Comparison of ENCODE assay signal across 1 cellular context in the genomic region with DNA sequence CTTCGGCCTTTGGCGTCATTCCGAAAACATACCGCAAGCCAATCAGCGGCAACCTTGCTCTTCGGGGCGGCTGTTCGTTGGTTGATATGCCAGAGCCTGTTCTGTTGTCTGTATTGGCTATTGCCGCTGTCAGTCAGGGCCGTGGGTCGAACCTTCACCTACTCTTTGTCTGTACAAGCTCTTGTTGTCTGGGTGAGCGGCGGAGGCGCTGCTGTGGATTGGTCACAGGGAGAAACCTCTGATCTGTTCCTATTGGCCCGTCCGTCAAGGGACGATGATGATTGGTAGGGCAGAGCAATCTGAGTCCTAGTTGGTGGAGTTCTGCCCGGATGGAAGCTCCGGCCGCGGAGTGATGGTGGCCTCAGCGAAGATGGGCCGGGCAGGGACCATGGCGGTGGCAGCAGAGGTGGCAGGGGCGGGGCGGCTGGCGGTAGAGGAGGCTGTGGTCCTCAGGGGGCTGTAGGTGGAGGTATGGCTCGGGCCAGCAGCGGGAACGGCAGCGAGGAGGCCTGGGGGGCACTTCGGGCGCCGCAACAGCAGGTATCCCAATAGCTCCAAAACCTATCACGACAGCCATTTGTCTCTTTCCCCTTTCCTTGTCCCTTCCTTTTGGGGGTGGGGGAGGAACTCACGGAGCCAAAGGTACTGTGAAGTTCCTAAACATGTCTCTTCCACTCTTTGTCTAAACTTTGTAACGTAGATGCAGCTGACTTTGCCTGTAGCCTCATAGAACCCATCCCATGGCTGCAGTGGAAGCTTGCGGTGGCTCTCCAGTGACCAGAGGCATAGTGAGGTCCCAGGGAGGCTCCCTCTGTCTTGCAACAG.
A peak's percentile ranks its signal among the peaks of the same experiment; 100 is the strongest.
TF ChIP-seq lines count a peak whose summit lies in the region.

A gene (plus strand): TSS at position 307 of the 825 bp plus-strand sequence. CDS start 165 bp downstream, at position 472.

TF ChIP-seq in K562, 482 proteins besides CTCF, POLR2A, EP300 and RAD21 (continued from another document and continues in another):
- TF ChIP-seq, protein P1, sequence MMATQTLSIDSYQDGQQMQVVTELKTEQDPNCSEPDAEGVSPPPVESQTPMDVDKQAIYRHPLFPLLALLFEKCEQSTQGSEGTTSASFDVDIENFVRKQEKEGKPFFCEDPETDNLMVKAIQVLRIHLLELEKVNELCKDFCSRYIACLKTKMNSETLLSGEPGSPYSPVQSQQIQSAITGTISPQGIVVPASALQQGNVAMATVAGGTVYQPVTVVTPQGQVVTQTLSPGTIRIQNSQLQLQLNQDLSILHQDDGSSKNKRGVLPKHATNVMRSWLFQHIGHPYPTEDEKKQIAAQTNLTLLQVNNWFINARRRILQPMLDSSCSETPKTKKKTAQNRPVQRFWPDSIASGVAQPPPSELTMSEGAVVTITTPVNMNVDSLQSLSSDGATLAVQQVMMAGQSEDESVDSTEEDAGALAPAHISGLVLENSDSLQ (IDR thresholded peaks at IDR 0.05): peak; percentile 100
- no peak for TF ChIP-seq PHF20 (IDR thresholded peaks at IDR 0.05; ENCODE audit: partially characterized antibody)
- peak; percentile 85 for TF ChIP-seq RBM25 (IDR thresholded peaks at IDR 0.05; ENCODE audit: low read depth, low read length, severe bottlenecking)
- TF ChIP-seq ZNF584 (CRISPR knock-in tag; IDR thresholded peaks at IDR 0.05; ENCODE audit: low read depth): no peak
- TF ChIP-seq SP2 (IDR thresholded peaks at IDR 0.05; ENCODE audit: extremely low read depth, low read depth, low read length, poor library complexity, severe bottlenecking): peak; percentile 66
- 0 out of 2 replicates have a peak, but pooled peaks have one; percentile 22 for TF ChIP-seq POLR2H (tag; IDR thresholded peaks at IDR 0.05; ENCODE audit: low read depth)
- TF ChIP-seq, protein P2, sequence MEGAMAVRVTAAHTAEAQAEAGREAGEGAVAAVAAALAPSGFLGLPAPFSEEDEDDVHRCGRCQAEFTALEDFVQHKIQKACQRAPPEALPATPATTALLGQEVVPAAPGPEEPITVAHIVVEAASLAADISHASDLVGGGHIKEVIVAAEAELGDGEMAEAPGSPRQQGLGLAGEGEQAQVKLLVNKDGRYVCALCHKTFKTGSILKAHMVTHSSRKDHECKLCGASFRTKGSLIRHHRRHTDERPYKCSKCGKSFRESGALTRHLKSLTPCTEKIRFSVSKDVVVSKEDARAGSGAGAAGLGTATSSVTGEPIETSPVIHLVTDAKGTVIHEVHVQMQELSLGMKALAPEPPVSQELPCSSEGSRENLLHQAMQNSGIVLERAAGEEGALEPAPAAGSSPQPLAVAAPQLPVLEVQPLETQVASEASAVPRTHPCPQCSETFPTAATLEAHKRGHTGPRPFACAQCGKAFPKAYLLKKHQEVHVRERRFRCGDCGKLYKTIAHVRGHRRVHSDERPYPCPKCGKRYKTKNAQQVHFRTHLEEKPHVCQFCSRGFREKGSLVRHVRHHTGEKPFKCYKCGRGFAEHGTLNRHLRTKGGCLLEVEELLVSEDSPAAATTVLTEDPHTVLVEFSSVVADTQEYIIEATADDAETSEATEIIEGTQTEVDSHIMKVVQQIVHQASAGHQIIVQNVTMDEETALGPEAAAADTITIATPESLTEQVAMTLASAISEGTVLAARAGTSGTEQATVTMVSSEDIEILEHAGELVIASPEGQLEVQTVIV (CRISPR knock-in tag; IDR thresholded peaks at IDR 0.05; ENCODE audit: borderline replicate concordance): no peak
- TF ChIP-seq ELF4 (CRISPR knock-in tag; IDR thresholded peaks at IDR 0.05): 0 out of 2 replicates have a peak, but pooled peaks have one; percentile 44
- TF ChIP-seq, protein P3, sequence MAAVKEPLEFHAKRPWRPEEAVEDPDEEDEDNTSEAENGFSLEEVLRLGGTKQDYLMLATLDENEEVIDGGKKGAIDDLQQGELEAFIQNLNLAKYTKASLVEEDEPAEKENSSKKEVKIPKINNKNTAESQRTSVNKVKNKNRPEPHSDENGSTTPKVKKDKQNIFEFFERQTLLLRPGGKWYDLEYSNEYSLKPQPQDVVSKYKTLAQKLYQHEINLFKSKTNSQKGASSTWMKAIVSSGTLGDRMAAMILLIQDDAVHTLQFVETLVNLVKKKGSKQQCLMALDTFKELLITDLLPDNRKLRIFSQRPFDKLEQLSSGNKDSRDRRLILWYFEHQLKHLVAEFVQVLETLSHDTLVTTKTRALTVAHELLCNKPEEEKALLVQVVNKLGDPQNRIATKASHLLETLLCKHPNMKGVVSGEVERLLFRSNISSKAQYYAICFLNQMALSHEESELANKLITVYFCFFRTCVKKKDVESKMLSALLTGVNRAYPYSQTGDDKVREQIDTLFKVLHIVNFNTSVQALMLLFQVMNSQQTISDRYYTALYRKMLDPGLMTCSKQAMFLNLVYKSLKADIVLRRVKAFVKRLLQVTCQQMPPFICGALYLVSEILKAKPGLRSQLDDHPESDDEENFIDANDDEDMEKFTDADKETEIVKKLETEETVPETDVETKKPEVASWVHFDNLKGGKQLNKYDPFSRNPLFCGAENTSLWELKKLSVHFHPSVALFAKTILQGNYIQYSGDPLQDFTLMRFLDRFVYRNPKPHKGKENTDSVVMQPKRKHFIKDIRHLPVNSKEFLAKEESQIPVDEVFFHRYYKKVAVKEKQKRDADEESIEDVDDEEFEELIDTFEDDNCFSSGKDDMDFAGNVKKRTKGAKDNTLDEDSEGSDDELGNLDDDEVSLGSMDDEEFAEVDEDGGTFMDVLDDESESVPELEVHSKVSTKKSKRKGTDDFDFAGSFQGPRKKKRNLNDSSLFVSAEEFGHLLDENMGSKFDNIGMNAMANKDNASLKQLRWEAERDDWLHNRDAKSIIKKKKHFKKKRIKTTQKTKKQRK (IDR thresholded peaks at IDR 0.05; ENCODE audit: borderline replicate concordance, low read depth, low read length): peak; percentile 75; the same call in 1 of the 2 replicates
- TF ChIP-seq, protein P4, sequence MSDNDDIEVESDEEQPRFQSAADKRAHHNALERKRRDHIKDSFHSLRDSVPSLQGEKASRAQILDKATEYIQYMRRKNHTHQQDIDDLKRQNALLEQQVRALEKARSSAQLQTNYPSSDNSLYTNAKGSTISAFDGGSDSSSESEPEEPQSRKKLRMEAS (CRISPR knock-in tag; IDR thresholded peaks at IDR 0.05): no peak
- no peak for TF ChIP-seq PPARD (CRISPR knock-in tag; IDR thresholded peaks at IDR 0.05)
- TF ChIP-seq, protein P5, sequence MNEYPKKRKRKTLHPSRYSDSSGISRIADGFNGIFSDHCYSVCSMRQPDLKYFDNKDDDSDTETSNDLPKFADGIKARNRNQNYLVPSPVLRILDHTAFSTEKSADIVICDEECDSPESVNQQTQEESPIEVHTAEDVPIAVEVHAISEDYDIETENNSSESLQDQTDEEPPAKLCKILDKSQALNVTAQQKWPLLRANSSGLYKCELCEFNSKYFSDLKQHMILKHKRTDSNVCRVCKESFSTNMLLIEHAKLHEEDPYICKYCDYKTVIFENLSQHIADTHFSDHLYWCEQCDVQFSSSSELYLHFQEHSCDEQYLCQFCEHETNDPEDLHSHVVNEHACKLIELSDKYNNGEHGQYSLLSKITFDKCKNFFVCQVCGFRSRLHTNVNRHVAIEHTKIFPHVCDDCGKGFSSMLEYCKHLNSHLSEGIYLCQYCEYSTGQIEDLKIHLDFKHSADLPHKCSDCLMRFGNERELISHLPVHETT (CRISPR knock-in tag; conservative IDR thresholded peaks at IDR 0.05 in 1 of 2, IDR thresholded peaks at IDR 0.05 in 1 of 2): peak in 1 of 2 experiments; percentile 75; a peak in 2 of 4 replicates
- no peak for TF ChIP-seq ZNF764 (CRISPR knock-in tag; IDR thresholded peaks at IDR 0.05; ENCODE audit: low read depth)
- no peak for TF ChIP-seq TEAD4 (IDR thresholded peaks at IDR 0.05; ENCODE audit: low read length)
- no peak for TF ChIP-seq TEAD4 (CRISPR knock-in tag; IDR thresholded peaks at IDR 0.05; ENCODE audit: borderline replicate concordance)
- peak; percentile 81 for TF ChIP-seq FOXM1 (IDR thresholded peaks at IDR 0.05; ENCODE audit: low read depth)
- TF ChIP-seq FOXM1 (CRISPR knock-in tag; IDR thresholded peaks at IDR 0.05; ENCODE audit: low read depth): no peak
- no peak for TF ChIP-seq BHLHE40 (IDR thresholded peaks at IDR 0.05; ENCODE audit: low read length)
- TF ChIP-seq ZNF644 (tag; IDR thresholded peaks at IDR 0.05; ENCODE audit: low read depth): 0 out of 2 replicates have a peak, but pooled peaks have one; percentile 46
- no peak for TF ChIP-seq SIN3A (IDR thresholded peaks at IDR 0.05; ENCODE audit: borderline replicate concordance in 2 of 2, control insufficient read depth in 1 of 2, low read depth in 2 of 2, low read length in 2 of 2)
- TF ChIP-seq, protein P6, sequence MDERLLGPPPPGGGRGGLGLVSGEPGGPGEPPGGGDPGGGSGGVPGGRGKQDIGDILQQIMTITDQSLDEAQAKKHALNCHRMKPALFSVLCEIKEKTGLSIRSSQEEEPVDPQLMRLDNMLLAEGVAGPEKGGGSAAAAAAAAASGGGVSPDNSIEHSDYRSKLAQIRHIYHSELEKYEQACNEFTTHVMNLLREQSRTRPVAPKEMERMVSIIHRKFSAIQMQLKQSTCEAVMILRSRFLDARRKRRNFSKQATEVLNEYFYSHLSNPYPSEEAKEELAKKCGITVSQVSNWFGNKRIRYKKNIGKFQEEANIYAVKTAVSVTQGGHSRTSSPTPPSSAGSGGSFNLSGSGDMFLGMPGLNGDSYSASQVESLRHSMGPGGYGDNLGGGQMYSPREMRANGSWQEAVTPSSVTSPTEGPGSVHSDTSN (CRISPR knock-in tag; IDR thresholded peaks at IDR 0.05; ENCODE audit: low read depth): peak; percentile 88
- TF ChIP-seq, protein P6 (tag; conservative IDR thresholded peaks at IDR 0.05; ENCODE audit: low read depth): peak; percentile 99
- TF ChIP-seq ZNF77 (CRISPR knock-in tag; IDR thresholded peaks at IDR 0.05): no peak
- TF ChIP-seq, protein P7, sequence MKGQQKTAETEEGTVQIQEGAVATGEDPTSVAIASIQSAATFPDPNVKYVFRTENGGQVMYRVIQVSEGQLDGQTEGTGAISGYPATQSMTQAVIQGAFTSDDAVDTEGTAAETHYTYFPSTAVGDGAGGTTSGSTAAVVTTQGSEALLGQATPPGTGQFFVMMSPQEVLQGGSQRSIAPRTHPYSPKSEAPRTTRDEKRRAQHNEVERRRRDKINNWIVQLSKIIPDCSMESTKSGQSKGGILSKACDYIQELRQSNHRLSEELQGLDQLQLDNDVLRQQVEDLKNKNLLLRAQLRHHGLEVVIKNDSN (CRISPR knock-in tag; IDR thresholded peaks at IDR 0.05): 0 out of 2 replicates have a peak, but pooled peaks have one; percentile 8
- peak; percentile 61 for TF ChIP-seq SUPT5H (IDR thresholded peaks at IDR 0.05)
- TF ChIP-seq, protein P8, sequence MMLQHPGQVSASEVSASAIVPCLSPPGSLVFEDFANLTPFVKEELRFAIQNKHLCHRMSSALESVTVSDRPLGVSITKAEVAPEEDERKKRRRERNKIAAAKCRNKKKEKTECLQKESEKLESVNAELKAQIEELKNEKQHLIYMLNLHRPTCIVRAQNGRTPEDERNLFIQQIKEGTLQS (IDR thresholded peaks at IDR 0.05): no peak
- TF ChIP-seq, protein P8 (CRISPR knock-in tag; conservative IDR thresholded peaks at IDR 0.05): no peak
- no peak for TF ChIP-seq ZNF324 (CRISPR knock-in tag; IDR thresholded peaks at IDR 0.05)
- TF ChIP-seq NFYB (IDR thresholded peaks at IDR 0.05; ENCODE audit: extremely low read depth, insufficient read length): peak; percentile 72
- peak; percentile 41; the same call in 1 of the 2 replicates for TF ChIP-seq PHF8 (IDR thresholded peaks at IDR 0.05; ENCODE audit: borderline replicate concordance, low read length)
- peak in 1 of 2 experiments; percentile 53; a peak in 1 of 4 replicates for TF ChIP-seq HDAC1 (IDR thresholded peaks at IDR 0.05)
- TF ChIP-seq MYC (IDR thresholded peaks at IDR 0.05; ENCODE audit: low read depth, low read length): peak; percentile 38; the same call in 1 of the 2 replicates
- TF ChIP-seq MYC (CRISPR knock-in tag; IDR thresholded peaks at IDR 0.05; ENCODE audit: borderline replicate concordance, low read depth): no peak
- TF ChIP-seq NR2C2 (CRISPR knock-in tag; IDR thresholded peaks at IDR 0.05): no peak
- peak; percentile 58; the same call in 1 of the 2 replicates for TF ChIP-seq NR2C2 (tag; IDR thresholded peaks at IDR 0.05)
- TF ChIP-seq MTA3 (IDR thresholded peaks at IDR 0.05; ENCODE audit: borderline replicate concordance): peak; percentile 45; the same call in 1 of the 2 replicates
- TF ChIP-seq NCOA1 (IDR thresholded peaks at IDR 0.05; ENCODE audit: low read depth): no peak
- TF ChIP-seq TSC22D4 (tag; IDR thresholded peaks at IDR 0.05): no peak
- peak; percentile 79 for TF ChIP-seq ATF7 (IDR thresholded peaks at IDR 0.05)
- TF ChIP-seq FOXK2 (conservative IDR thresholded peaks at IDR 0.05 in 1 of 2, IDR thresholded peaks at IDR 0.05 in 1 of 2; ENCODE audit: low read depth in 2 of 2): peak; percentile 77 to 86; a peak in 3 of 4 replicates
- TF ChIP-seq NFRKB (IDR thresholded peaks at IDR 0.05; ENCODE audit: low read depth): 0 out of 2 replicates have a peak, but pooled peaks have one; percentile 22
- TF ChIP-seq SMAD4 (CRISPR knock-in tag; conservative IDR thresholded peaks at IDR 0.05): 0 out of 2 replicates have a peak, but pooled peaks have one; percentile 16
- TF ChIP-seq CXXC5 (CRISPR knock-in tag; IDR thresholded peaks at IDR 0.05): peak; percentile 68
- peak; percentile 35; the same call in 1 of the 2 replicates for TF ChIP-seq BACH1 (tag; IDR thresholded peaks at IDR 0.05)
- TF ChIP-seq ZNF766 (CRISPR knock-in tag; conservative IDR thresholded peaks at IDR 0.05): peak; percentile 87
- TF ChIP-seq, protein P9, sequence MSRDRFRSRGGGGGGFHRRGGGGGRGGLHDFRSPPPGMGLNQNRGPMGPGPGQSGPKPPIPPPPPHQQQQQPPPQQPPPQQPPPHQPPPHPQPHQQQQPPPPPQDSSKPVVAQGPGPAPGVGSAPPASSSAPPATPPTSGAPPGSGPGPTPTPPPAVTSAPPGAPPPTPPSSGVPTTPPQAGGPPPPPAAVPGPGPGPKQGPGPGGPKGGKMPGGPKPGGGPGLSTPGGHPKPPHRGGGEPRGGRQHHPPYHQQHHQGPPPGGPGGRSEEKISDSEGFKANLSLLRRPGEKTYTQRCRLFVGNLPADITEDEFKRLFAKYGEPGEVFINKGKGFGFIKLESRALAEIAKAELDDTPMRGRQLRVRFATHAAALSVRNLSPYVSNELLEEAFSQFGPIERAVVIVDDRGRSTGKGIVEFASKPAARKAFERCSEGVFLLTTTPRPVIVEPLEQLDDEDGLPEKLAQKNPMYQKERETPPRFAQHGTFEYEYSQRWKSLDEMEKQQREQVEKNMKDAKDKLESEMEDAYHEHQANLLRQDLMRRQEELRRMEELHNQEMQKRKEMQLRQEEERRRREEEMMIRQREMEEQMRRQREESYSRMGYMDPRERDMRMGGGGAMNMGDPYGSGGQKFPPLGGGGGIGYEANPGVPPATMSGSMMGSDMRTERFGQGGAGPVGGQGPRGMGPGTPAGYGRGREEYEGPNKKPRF (IDR thresholded peaks at IDR 0.05; ENCODE audit: low read depth, low read length): no peak
- peak; percentile 72 for TF ChIP-seq POLR2G (IDR thresholded peaks at IDR 0.05; ENCODE audit: low read depth, low read length)
- peak; percentile 58 to 65 for TF ChIP-seq NRF1 (conservative IDR thresholded peaks at IDR 0.05 in 1 of 2, IDR thresholded peaks at IDR 0.05 in 1 of 2)
